18 cellular contexts compared by ENCODE assay signal in the genomic region with DNA sequence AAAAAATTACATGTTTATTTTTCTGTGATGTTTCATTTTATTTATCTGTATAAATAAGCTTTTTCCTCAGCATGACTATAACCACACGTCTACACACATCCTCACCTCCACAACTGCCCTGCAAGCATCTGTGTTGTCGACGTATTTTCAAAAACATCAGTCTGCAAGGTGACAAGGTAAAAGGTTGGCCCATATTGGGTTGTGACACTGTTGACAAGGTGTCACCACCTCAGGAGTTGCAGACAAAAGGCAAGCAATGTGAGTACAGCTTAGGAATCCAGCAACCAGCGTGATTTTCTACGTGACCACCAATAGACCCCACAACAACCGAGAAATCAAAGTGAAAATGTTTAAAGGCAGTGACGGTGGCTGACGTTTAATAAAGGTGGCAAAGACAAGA.
A peak's percentile ranks its signal among the peaks of the same experiment; 100 is the strongest.
DNase-seq lines count a peak whose midpoint lies in the region; ATAC-seq, FAIRE-seq and TF ChIP-seq lines count a peak whose summit lies in the region.
"Had no signal": no experiment of that assay in that cellular context is flagged by ENCODE, and none has a peak within 500 bp of the region (broad histone marks: within the 10 kb centered on the region; RNA-seq: fewer than 3 reads in every experiment).

No MANE protein-coding gene starts in this region.

- H3K9me3 ChIP-seq in MM.1S (replicated peaks; ENCODE audit: insufficient read depth, low read length) (no peaks in the 10 kb centered on the region), neural cell (ENCODE audit: low read length) (no peaks in the 10 kb centered on the region), suprapubic skin (no peaks in the 10 kb centered on the region)

- H3K36me3 ChIP-seq in MM.1S (replicated peaks; ENCODE audit: insufficient read depth, low read length) (no peaks in the 10 kb centered on the region), neural cell (ENCODE audit: insufficient read depth, low read length) (no peaks in the 10 kb centered on the region), suprapubic skin (no peaks in the 10 kb centered on the region)

- TF ChIP-seq CTCF in MM.1S (IDR thresholded peaks at IDR 0.05; ENCODE audit: low read length) (no peak), activated B cell treated with CpG ODN at 0.5 μM for 24 hours (IDR thresholded peaks at IDR 0.05) (no peak), neural cell (IDR thresholded peaks at IDR 0.05; ENCODE audit: poor library complexity, severe bottlenecking) (no peak), suprapubic skin (IDR thresholded peaks at IDR 0.05) (no peak)
- TF ChIP-seq CTCF in activated CD8-positive, alpha-beta T cell treated with anti-CD3 and anti-CD28 coated beads for 36 hours (IDR thresholded peaks at IDR 0.05), result no peak

- POLR2A ChIA-PET in activated B cell treated with CpG ODN at 0.5 μM for 24 hours (lab: Charles Lee), result no interaction called here
- POLR2A ChIA-PET in activated CD8-positive, alpha-beta T cell treated with anti-CD3 and anti-CD28 coated beads for 36 hours (lab: Charles Lee), result no interaction called here

- no peak overlapping the region for H2AFZ ChIP-seq in MM.1S (ENCODE audit: low read length)
- H2AFZ ChIP-seq in neural cell (ENCODE audit: low read depth, low read length), result no peak overlapping the region

- peak; percentile 35 for FAIRE-seq in GM19239 (lab: Jason Lieb, UNC)
- FAIRE-seq: G401.6, GM12892 had no signal

- H3K27ac ChIP-seq in MM.1S (ENCODE audit: low read length) (no peak overlapping the region), neural cell (ENCODE audit: low read length) (no peak overlapping the region), suprapubic skin (no peak overlapping the region)

- H4K20me1 ChIP-seq in MM.1S (ENCODE audit: insufficient read depth, low read length) (no peaks in the 10 kb centered on the region), neural cell (ENCODE audit: insufficient read depth) (no peaks in the 10 kb centered on the region)

- H3K4me1 ChIP-seq in MM.1S (ENCODE audit: low read length) (peaks cover 36% of the 10 kb centered on the region), suprapubic skin (no peaks in the 10 kb centered on the region)

- H3K9ac ChIP-seq in MM.1S (ENCODE audit: low read length) (no peak overlapping the region), neural cell (ENCODE audit: low read length) (no peak overlapping the region)

- H3K4me3 ChIP-seq in MM.1S (ENCODE audit: low read length), result no peak overlapping the region
- H3K4me3 ChIP-seq in neural cell (ENCODE audit: low read length), result no peak overlapping the region
- no peak overlapping the region for H3K4me3 ChIP-seq in suprapubic skin
- H3K4me3 ChIP-seq: GM23338 had no signal

- CTCF ChIA-PET in activated B cell treated with CpG ODN at 0.5 μM for 24 hours (lab: Charles Lee), result no interaction called here
- CTCF ChIA-PET in activated CD8-positive, alpha-beta T cell treated with anti-CD3 and anti-CD28 coated beads for 36 hours (lab: Charles Lee), result interaction anchor here (1.6 kb wide), 1 partner anchor 27 kb away, joined by 4 read pairs; no protein-coding TSS in a partner anchor

- H3K27me3 ChIP-seq in MM.1S (replicated peaks; ENCODE audit: insufficient read depth, low read length), result no peaks in the 10 kb centered on the region
- no peaks in the 10 kb centered on the region for H3K27me3 ChIP-seq in neural cell (ENCODE audit: insufficient read depth, low read depth, low read length)
- H3K27me3 ChIP-seq in suprapubic skin, result no peaks in the 10 kb centered on the region

- H3K79me2 ChIP-seq in MM.1S (ENCODE audit: low read length) (no peaks in the 10 kb centered on the region), neural cell (replicated peaks; ENCODE audit: insufficient read depth, low read length) (no peaks in the 10 kb centered on the region)

- no peak for TF ChIP-seq POLR2A in suprapubic skin (IDR thresholded peaks at IDR 0.05)

- no peaks in the 10 kb centered on the region for H3K27me3 Mint-ChIP-seq in activated B cell treated with CpG ODN at 0.5 μM for 24 hours
- no peaks in the 10 kb centered on the region for H3K27me3 Mint-ChIP-seq in activated CD8-positive, alpha-beta T cell treated with anti-CD3 and anti-CD28 coated beads for 36 hours

- peak overlapping the region; percentile 27 for H3K27ac Mint-ChIP-seq in activated B cell treated with CpG ODN at 0.5 μM for 24 hours
- H3K27ac Mint-ChIP-seq in activated CD8-positive, alpha-beta T cell treated with anti-CD3 and anti-CD28 coated beads for 36 hours, result no peak overlapping the region
- H3K27ac Mint-ChIP-seq: GM23338, H9 had no signal

- H3F3A ChIP-seq in MM.1S (ENCODE audit: insufficient read depth, low read length), result peaks cover 13% of the 10 kb centered on the region; the same call in 1 of the 2 replicates
- H3F3A ChIP-seq in neural cell (ENCODE audit: insufficient read depth, low read length, poor library complexity, severe bottlenecking), result no peaks in the 10 kb centered on the region

- intact Hi-C loops in activated B cell treated with CpG ODN at 0.5 μM for 24 hours (cut with micrococcal nuclease), result loop anchor here (10.0 kb wide), 1 partner anchor 189 kb away; a partner anchor contains a TSS
- intact Hi-C loops in activated CD8-positive, alpha-beta T cell treated with anti-CD3 and anti-CD28 coated beads for 36 hours (cut with micrococcal nuclease), result no loop called here

- 92% methylated on average over 8 of the region's 8 CpGs for WGBS in suprapubic skin

- TF ChIP-seq EP300 in neural cell (conservative IDR thresholded peaks at IDR 0.05; ENCODE audit: poor library complexity, severe bottlenecking) (peak; percentile 91), suprapubic skin (IDR thresholded peaks at IDR 0.05) (no peak)

- no peak for TF ChIP-seq RAD21 in neural cell (conservative IDR thresholded peaks at IDR 0.05)

- no peaks in the 10 kb centered on the region for H3K36me3 Mint-ChIP-seq in activated B cell treated with CpG ODN at 0.5 μM for 24 hours (ENCODE audit: low read depth)
- H3K36me3 Mint-ChIP-seq in activated CD8-positive, alpha-beta T cell treated with anti-CD3 and anti-CD28 coated beads for 36 hours (ENCODE audit: low read depth), result no peaks in the 10 kb centered on the region
- H3K36me3 Mint-ChIP-seq: CD4-positive, alpha-beta memory T cell had no signal

- DNase-seq in GM19239 (ENCODE audit: insufficient read length, low spot score), result no peak
- no peak for DNase-seq in MM.1S
- no peak for DNase-seq in activated B cell treated with CpG ODN at 0.5 μM for 24 hours
- no peak for DNase-seq in activated CD8-positive, alpha-beta T cell treated with anti-CD3 and anti-CD28 coated beads for 36 hours
- DNase-seq in suprapubic skin (ENCODE audit: low spot score in 2 of 2), result no peak
- DNase-seq: Calu3; CD4-positive, alpha-beta memory T cell; COR-L47; DMS53; DMS79 treated with DMSO at 0.1 percent for 48 hours; H9 had no signal

- H3K4me1 Mint-ChIP-seq in activated B cell treated with CpG ODN at 0.5 μM for 24 hours, result peaks cover 57% of the 10 kb centered on the region
- peaks cover 9% of the 10 kb centered on the region for H3K4me1 Mint-ChIP-seq in activated CD8-positive, alpha-beta T cell treated with anti-CD3 and anti-CD28 coated beads for 36 hours (ENCODE audit: low read depth)
- H3K4me1 Mint-ChIP-seq: GM23338, H9 had no signal

- no peak overlapping the region for H3K4me3 Mint-ChIP-seq in activated B cell treated with CpG ODN at 0.5 μM for 24 hours
- no peak overlapping the region for H3K4me3 Mint-ChIP-seq in activated CD8-positive, alpha-beta T cell treated with anti-CD3 and anti-CD28 coated beads for 36 hours
- H3K4me3 Mint-ChIP-seq: CD4-positive, alpha-beta memory T cell; GM23338; H9 had no signal

- peak overlapping the region; percentile 56; the same call in 1 of the 2 replicates for H3K4me2 ChIP-seq in MM.1S (ENCODE audit: low read depth, low read length)
- no peak overlapping the region for H3K4me2 ChIP-seq in neural cell (ENCODE audit: low read length)
- H3K4me2 ChIP-seq: GM23338 had no signal

- H3K9me3 Mint-ChIP-seq in activated B cell treated with CpG ODN at 0.5 μM for 24 hours, result no peaks in the 10 kb centered on the region
- H3K9me3 Mint-ChIP-seq in activated CD8-positive, alpha-beta T cell treated with anti-CD3 and anti-CD28 coated beads for 36 hours, result no peaks in the 10 kb centered on the region
- H3K9me3 Mint-ChIP-seq: GM23338, H9 had no signal

- no peak for ATAC-seq in activated B cell treated with CpG ODN at 0.5 μM for 24 hours (ENCODE audit: low read depth)
- ATAC-seq in GM18873 (IDR thresholded peaks at IDR 0.05; ENCODE audit: low FRiP score, unreplicated experiment), result no peak
- ATAC-seq in GM19452 (IDR thresholded peaks at IDR 0.05; ENCODE audit: unreplicated experiment), result no peak
- ATAC-seq in activated CD8-positive, alpha-beta T cell treated with anti-CD3 and anti-CD28 coated beads for 36 hours, result no peak
- ATAC-seq: GM23338, HCT116 had no signal

- no peaks in the 10 kb centered on the region for H3K9me2 ChIP-seq in MM.1S (replicated peaks; ENCODE audit: insufficient read depth, low read length)
- H3K9me2 ChIP-seq in neural cell (ENCODE audit: insufficient read depth, low read length), result no peaks in the 10 kb centered on the region

TF ChIP-seq in neural cell, 6 proteins besides CTCF, POLR2A, EP300 and RAD21:
- TF ChIP-seq POLR2AphosphoS5 (IDR thresholded peaks at IDR 0.05), result peak; percentile 86
- TF ChIP-seq SMC3 (conservative IDR thresholded peaks at IDR 0.05; ENCODE audit: poor library complexity), result no peak
